In genomic region chr16:28217326-28217725, GRCh38 we compare ENCODE assay signal across 12 cellular contexts.
"Had no signal": no experiment of that assay in that cellular context is flagged by ENCODE, and none has a peak within 500 bp of the region (broad histone marks: within the 10 kb centered on the region; RNA-seq: fewer than 3 reads in every experiment).

No MANE protein-coding gene starts in this region.

- H3K27ac ChIP-seq: brain microvascular endothelial cell, coronary artery, heart left ventricle, prostate gland, right atrium auricular region, tibial nerve had no signal

- DNase-seq: aorta, heart left ventricle, left ventricle myocardium superior had no signal

- FAIRE-seq: endometrium, frontal cortex, urothelium cell line had no signal

- H3K27me3 ChIP-seq: brain microvascular endothelial cell, heart left ventricle, right atrium auricular region, tibial nerve had no signal

- H3K36me3 ChIP-seq: brain microvascular endothelial cell, heart left ventricle, prostate gland, right atrium auricular region, tibial nerve had no signal

- H3K4me1 ChIP-seq: prostate gland had no signal

- H3K9me3 ChIP-seq: heart left ventricle, mucosa of descending colon, prostate gland, right atrium auricular region, tibial nerve had no signal

- H3K4me3 ChIP-seq: coronary artery, heart left ventricle, mucosa of descending colon, prostate gland, right atrium auricular region, tibial nerve had no signal
